In genomic region chr16:56866955-56867830, GRCh38 we compare ENCODE assay signal across 8 cellular contexts. TPM values are rescaled to one million over a fixed set of nuclear protein-coding genes. Genes with fewer than 3 reads are reported as not detected.
A peak's percentile ranks its signal among the peaks of the same experiment; 100 is the strongest.
DNase-seq lines count a peak whose midpoint lies in the region; ATAC-seq lines count a peak whose summit lies in the region.

No MANE protein-coding gene starts in this region.

- no peak overlapping the region for H3K4me3 Mint-ChIP-seq in T-helper 17 cell

- peaks cover 19% of the 10 kb centered on the region for H3K4me1 Mint-ChIP-seq in T-helper 17 cell

- peak overlapping the region; percentile 57 for H3K27ac Mint-ChIP-seq in T-helper 17 cell

- H3K36me3 Mint-ChIP-seq in T-helper 17 cell (ENCODE audit: low read depth) = no peaks in the 10 kb centered on the region

- DNase-seq in SIG-M5 treated with dmso at 0.1 percent for 504 hours (lab: John Stamatoyannopoulos, UW; ENCODE audit: unreplicated experiment) (peak; percentile 52), SIG-M5 (lab: John Stamatoyannopoulos, UW) (no peak), M059J (ENCODE audit: low read depth) (peak; percentile 65), T-helper 17 cell (peak in 1 of 3 donors; percentile 18), dermis microvascular lymphatic vessel endothelial cell (ENCODE audit: low read depth in 2 of 2) (peak; percentile 48 to 73), lung microvascular endothelial cell (ENCODE audit: low read depth in 2 of 2) (peak; percentile 67 to 78), stromal cell of bone marrow (ENCODE audit: low read depth) (peak; percentile 55), T1000 (lab: John Stamatoyannopoulos, UW) (no peak)

- H3K9me3 ChIP-seq in T-helper 17 cell (ENCODE audit: control insufficient read depth, low read length, poor library complexity, severe bottlenecking) = no peaks in the 10 kb centered on the region

- ATAC-seq in T-helper 17 cell = peak; percentile 63

- no peaks in the 10 kb centered on the region for H3K27me3 Mint-ChIP-seq in T-helper 17 cell

RNA-seq across cellular contexts. Expression of gene SLC12A3, which starts 2.2 kb away (rescaled TPM):
- total RNA-seq in M059J (2014; rRNA removed; shearing (Covaris generic)) = not detected in 2 replicates
- not detected for total RNA-seq in T-helper 17 cell
- not detected in 2 replicates for total RNA-seq in dermis microvascular lymphatic vessel endothelial cell
- not detected in 2 replicates for total RNA-seq in lung microvascular endothelial cell

Comparison
In these comparisons a context has a peak if more than half of its experiments do, and no peak if none do; other contexts are left out.
1. DNase-seq: peak in SIG-M5 treated with dmso at 0.1 percent for 504 hours (single experiment), M059J (single experiment), dermis microvascular lymphatic vessel endothelial cell (2 of 2), lung microvascular endothelial cell (2 of 2) and stromal cell of bone marrow (single experiment); none in SIG-M5 (single experiment) and T1000 (single experiment).